15 cellular contexts compared by ENCODE assay signal in genomic region chr10:109405338-109405737, GRCh38.
DNase-seq lines count a peak whose midpoint lies in the region; ATAC-seq and TF ChIP-seq lines count a peak whose summit lies in the region.
"Had no signal": no experiment of that assay in that cellular context is flagged by ENCODE, and none has a peak within 500 bp of the region (broad histone marks: within the 10 kb centered on the region; RNA-seq: fewer than 3 reads in every experiment).

No MANE protein-coding gene starts in this region.

- H3K14ac ChIP-seq in neuronal stem cell (ENCODE audit: low read length) = no peak overlapping the region

- H3K27ac ChIP-seq in neuronal stem cell (replicated peaks; ENCODE audit: low read length) (no peak overlapping the region), hepatocyte (no peak overlapping the region)
- H3K27ac ChIP-seq: C4-2B, GM23248 had no signal

- no peak overlapping the region for H2AK5ac ChIP-seq in neuronal stem cell (ENCODE audit: low read depth, low read length)

- WGBS in neuronal stem cell (ENCODE audit: extremely low coverage in 2 of 2, insufficient read length in 2 of 2, insufficient replicate concordance in 1 of 2), 2 donors = no CpG with 5 or more reads among the region's 2 CpGs
- WGBS in hepatocyte (ENCODE audit: low lambda C conversion rate, missing lambda C conversion rate) = 93% methylated on average over 2 of the region's 2 CpGs

- H3K79me2 ChIP-seq in hepatocyte = no peaks in the 10 kb centered on the region

- no peaks in the 10 kb centered on the region for H3K9me3 ChIP-seq in MG63
- H3K9me3 ChIP-seq in neuronal stem cell (replicated peaks in 1 of 2; ENCODE audit: control insufficient read depth in 2 of 2, insufficient read depth in 1 of 2, low read depth in 1 of 2, low read length in 2 of 2) = no peaks in the 10 kb centered on the region
- H3K9me3 ChIP-seq in hepatocyte (ENCODE audit: low read depth) = no peaks in the 10 kb centered on the region
- H3K9me3 ChIP-seq: Caco-2, HAP-1 had no signal

- no peak overlapping the region for H3K9ac ChIP-seq in neuronal stem cell (ENCODE audit: low read depth, low read length, poor library complexity)
- H3K9ac ChIP-seq: GM23248 had no signal

- H3K36me3 ChIP-seq in MG63 (no peaks in the 10 kb centered on the region), neuronal stem cell (replicated peaks in 1 of 2; ENCODE audit: control insufficient read depth in 2 of 2, insufficient read depth in 2 of 2, low read length in 2 of 2) (no peaks in the 10 kb centered on the region), hepatocyte (replicated peaks; ENCODE audit: insufficient read depth, low read depth) (no peaks in the 10 kb centered on the region)
- H3K36me3 ChIP-seq: HAP-1 had no signal

- H3K4me3 ChIP-seq in MG63 (no peak overlapping the region), fibroblast of the aortic adventitia (ENCODE audit: low read depth, low read length) (no peak overlapping the region), neuronal stem cell (ENCODE audit: low read length in 2 of 2) (no peak overlapping the region), hepatocyte (no peak overlapping the region)
- H3K4me3 ChIP-seq: GM23248, HAP-1 had no signal

- ATAC-seq in sciatic nerve = peak; percentile 61
- no peak for ATAC-seq in left lobe of liver
- ATAC-seq: HepG2 had no signal

- intact Hi-C loops in sciatic nerve (cut with DNase I) = no loop called here

- H3K4me2 ChIP-seq in neuronal stem cell (ENCODE audit: insufficient read depth, low read length, poor library complexity, severe bottlenecking) = no peak overlapping the region
- no peak overlapping the region for H3K4me2 ChIP-seq in hepatocyte

- no peak overlapping the region for H3K4ac ChIP-seq in neuronal stem cell (ENCODE audit: low read length)

- H2BK12ac ChIP-seq in neuronal stem cell (ENCODE audit: low read length) = no peak overlapping the region

- no peak overlapping the region for H2BK120ac ChIP-seq in neuronal stem cell (ENCODE audit: low read depth, low read length)

- TF ChIP-seq CTCF in fibroblast of the aortic adventitia (IDR thresholded peaks at IDR 0.05; ENCODE audit: insufficient read depth, low read length) = no peak
- no peak for TF ChIP-seq CTCF in hepatocyte (IDR thresholded peaks at IDR 0.05; ENCODE audit: poor library complexity)

- H3K27me3 ChIP-seq in MG63 (no peaks in the 10 kb centered on the region), neuronal stem cell (ENCODE audit: control insufficient read depth in 3 of 3, insufficient read depth in 3 of 3, low read depth in 1 of 3, low read length in 3 of 3) (no peaks in the 10 kb centered on the region), hepatocyte (no peaks in the 10 kb centered on the region)

- no peak overlapping the region for H3K23ac ChIP-seq in neuronal stem cell (ENCODE audit: low read depth, low read length, poor library complexity)

- H2AFZ ChIP-seq in neuronal stem cell (ENCODE audit: low read length) (no peak overlapping the region), hepatocyte (no peak overlapping the region)
- H2AFZ ChIP-seq: GM23248 had no signal

- H3K79me1 ChIP-seq in neuronal stem cell (ENCODE audit: low read depth, low read length) = no peaks in the 10 kb centered on the region

- H2BK5ac ChIP-seq in neuronal stem cell (ENCODE audit: low read length) = no peak overlapping the region

- H4K91ac ChIP-seq in neuronal stem cell (ENCODE audit: low read depth, low read length, poor library complexity) = no peak overlapping the region

- H4K8ac ChIP-seq in neuronal stem cell (ENCODE audit: low read depth, low read length) = no peak overlapping the region

- H3K18ac ChIP-seq in neuronal stem cell (ENCODE audit: low read length) = no peak overlapping the region

- no peaks in the 10 kb centered on the region for H3K4me1 ChIP-seq in neuronal stem cell (ENCODE audit: control insufficient read depth in 2 of 2, insufficient read depth in 1 of 2, low read depth in 1 of 2, low read length in 2 of 2)
- H3K4me1 ChIP-seq in hepatocyte (ENCODE audit: insufficient read depth) = no peaks in the 10 kb centered on the region
- H3K4me1 ChIP-seq: Caco-2, HAP-1 had no signal

- no peaks in the 10 kb centered on the region for H4K20me1 ChIP-seq in hepatocyte (ENCODE audit: insufficient read depth, poor library complexity, severe bottlenecking)

- H2BK15ac ChIP-seq in neuronal stem cell (ENCODE audit: low read length) = no peak overlapping the region

- no peaks in the 10 kb centered on the region for H3K9me2 ChIP-seq in hepatocyte (replicated peaks; ENCODE audit: insufficient read depth)

- peak; percentile 6 for DNase-seq in MG63
- peak; percentile 9 for DNase-seq in fibroblast of the aortic adventitia (ENCODE audit: low read depth)
- no peak for DNase-seq in sciatic nerve (ENCODE audit: low spot score)
- DNase-seq in left lobe of liver (ENCODE audit: low spot score) = no peak
- DNase-seq in NCI-H510A (lab: John Stamatoyannopoulos, UW) = no peak
- no peak for DNase-seq in neuronal stem cell (ENCODE audit: low spot score)
- no peak for DNase-seq in hepatocyte (ENCODE audit: low spot score)
- DNase-seq: ACHN; AML-193; Caco-2; CD4-positive, alpha-beta T cell; GM23248 had no signal

Comparison
In these comparisons a context has a peak if more than half of its experiments do, and no peak if none do; other contexts are left out.
1. DNase-seq: peak in MG63 (single experiment) and fibroblast of the aortic adventitia (single experiment); none in sciatic nerve (single experiment), left lobe of liver (single experiment), NCI-H510A (single experiment), neuronal stem cell (single experiment) and hepatocyte (single experiment).